19 cellular contexts compared by ENCODE assay signal in the genomic region with DNA sequence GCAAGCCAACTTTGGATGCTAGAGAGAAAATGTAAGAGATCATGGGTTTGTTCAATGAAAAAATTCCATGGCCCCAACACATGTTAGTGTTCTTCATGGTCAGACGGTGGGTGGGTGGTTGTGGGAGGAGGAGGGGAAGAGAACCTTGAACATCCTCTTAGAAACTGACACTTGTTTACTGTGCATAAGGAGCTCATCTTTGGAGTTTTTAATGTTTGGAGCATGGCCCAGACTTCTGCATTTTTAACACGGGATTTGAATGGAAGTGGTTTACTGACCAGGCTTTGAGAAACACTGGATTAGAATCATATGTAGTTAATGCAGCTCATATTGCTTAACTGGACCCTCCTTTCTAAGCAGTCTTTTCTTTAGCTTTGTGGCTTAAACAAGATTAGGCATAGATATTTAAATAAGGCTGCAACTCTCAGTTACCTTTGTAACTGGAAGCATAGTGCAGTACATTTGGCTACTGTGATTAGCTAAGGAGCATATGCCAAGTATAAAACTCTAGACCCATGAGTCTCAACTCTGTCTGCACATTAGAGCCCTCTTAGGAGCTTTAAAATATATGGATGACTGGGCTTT.
"Had no signal": no experiment of that assay in that cellular context is flagged by ENCODE, and none has a peak within 500 bp of the region (broad histone marks: within the 10 kb centered on the region; RNA-seq: fewer than 3 reads in every experiment).

No MANE protein-coding gene starts in this region.

- H3K27me3 ChIP-seq: adrenal gland, right lobe of liver had no signal

- DNase-seq: activated CD4-positive, alpha-beta T cell treated with anti-CD3 and anti-CD28 coated beads for 48 hours; activated naive CD4-positive, alpha-beta T cell treated with anti-CD3 and anti-CD28 coated beads, Interleukin-2, amount 10 ng/mL, durations not matched to agents 7 days and 5 days; adrenal gland; caudate nucleus; effector CD8-positive, alpha-beta T cell; glutamatergic neuron; mammary epithelial cell; mucosa of descending colon; natural killer cell; occipital lobe; right lobe of liver; stimulated activated CD4-positive, alpha-beta T cell treated with anti-CD3 and anti-CD28 coated beads, Interleukin-2, amount 100 ng/mL, for 24 hours; stimulated activated naive CD4-positive, alpha-beta T cell; substantia nigra; T1000; trophoblast cell had no signal

- H3K4me3 ChIP-seq: adrenal gland, coronary artery, mucosa of descending colon, prostate gland, right lobe of liver had no signal

- H3K4me1 ChIP-seq: adrenal gland, prostate gland had no signal

- H3K36me3 ChIP-seq: adrenal gland, prostate gland, right lobe of liver had no signal

- H3K27ac ChIP-seq: adrenal gland, coronary artery, prostate gland, right lobe of liver had no signal

- H3K9me3 ChIP-seq: adrenal gland, mucosa of descending colon, prostate gland, right lobe of liver had no signal

- H3K27me3 Mint-ChIP-seq: activated naive CD4-positive, alpha-beta T cell treated with anti-CD3 and anti-CD28 coated beads, Interleukin-2, amount 10 ng/mL, durations not matched to agents 7 days and 5 days had no signal

- H3K9me3 Mint-ChIP-seq: activated naive CD4-positive, alpha-beta T cell treated with anti-CD3 and anti-CD28 coated beads, Interleukin-2, amount 10 ng/mL, durations not matched to agents 7 days and 5 days; natural killer cell; WTC11 had no signal

- H3K4me3 Mint-ChIP-seq: activated naive CD4-positive, alpha-beta T cell treated with anti-CD3 and anti-CD28 coated beads, Interleukin-2, amount 10 ng/mL, durations not matched to agents 7 days and 5 days; natural killer cell; WTC11 had no signal

- H3K36me3 Mint-ChIP-seq: natural killer cell had no signal

- ATAC-seq: mucosa of descending colon, natural killer cell, WTC11 had no signal

- H3K27ac Mint-ChIP-seq: activated naive CD4-positive, alpha-beta T cell treated with anti-CD3 and anti-CD28 coated beads, Interleukin-2, amount 10 ng/mL, durations not matched to agents 7 days and 5 days; natural killer cell; WTC11 had no signal
